Comparison of ENCODE assay signal across 17 cellular contexts in the genomic region with DNA sequence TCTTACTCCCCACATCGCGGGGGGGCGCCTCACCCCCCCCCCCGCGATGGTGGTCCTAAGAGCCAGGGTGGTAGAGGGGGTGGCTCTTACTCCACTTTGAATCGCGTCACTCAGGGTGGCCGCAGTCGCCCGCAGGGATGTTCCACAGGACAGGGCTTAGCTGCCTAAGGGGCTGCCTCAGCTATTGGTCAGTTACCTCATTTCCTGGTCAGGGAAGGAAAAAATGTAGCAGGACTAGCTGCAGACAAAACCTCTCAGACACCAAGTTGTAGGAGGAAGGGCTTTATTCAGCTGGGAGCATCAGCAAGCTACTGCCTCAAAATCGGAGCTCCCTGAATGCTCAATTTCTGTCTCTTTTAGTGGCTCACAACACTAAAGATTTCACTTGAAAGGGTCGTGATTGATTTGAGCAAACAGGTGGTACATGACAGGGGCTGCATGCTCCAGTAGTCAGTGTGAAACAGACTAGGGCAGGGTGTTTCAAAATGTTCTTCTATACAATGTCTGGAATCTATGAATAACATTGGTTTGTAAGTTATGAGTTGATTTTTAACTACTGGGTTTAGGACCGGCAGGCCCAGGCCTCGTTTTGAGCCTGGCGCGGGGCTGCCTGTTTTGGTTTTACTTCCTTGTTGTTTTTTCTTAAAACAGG. TPM values are rescaled to one million over a fixed set of nuclear protein-coding genes. Genes with fewer than 3 reads are reported as not detected.
DNase-seq lines count a peak whose midpoint lies in the region; ATAC-seq and TF ChIP-seq lines count a peak whose summit lies in the region.
"Had no signal": no experiment of that assay in that cellular context is flagged by ENCODE, and none has a peak within 500 bp of the region (broad histone marks: within the 10 kb centered on the region; RNA-seq: fewer than 3 reads in every experiment).

No MANE protein-coding gene starts in this region.

- no peaks in the 10 kb centered on the region for H4K20me1 ChIP-seq in OCI-LY3 (ENCODE audit: insufficient read depth, low read length)

- H3K4me1 ChIP-seq in OCI-LY3 (ENCODE audit: low read length) (peaks cover 9% of the 10 kb centered on the region), suprapubic skin (no peaks in the 10 kb centered on the region)
- no peaks in the 10 kb centered on the region for H3K4me1 ChIP-seq in CD4-positive, alpha-beta memory T cell (ENCODE audit: insufficient read depth, low read length)
- H3K4me1 ChIP-seq: A549 had no signal

- H3K79me2 ChIP-seq in OCI-LY3 (ENCODE audit: low read length) = no peaks in the 10 kb centered on the region

- H3K36me3 Mint-ChIP-seq in activated CD4-positive, alpha-beta memory T cell treated with anti-CD3 and anti-CD28 coated beads for 36 hours = no peaks in the 10 kb centered on the region
- no peaks in the 10 kb centered on the region for H3K36me3 Mint-ChIP-seq in activated CD4-positive, alpha-beta memory T cell treated with anti-CD3 and anti-CD28 coated beads, Interleukin-2, amount 10 ng/mL, durations not matched to agents 7 days and 5 days (ENCODE audit: low read depth)
- H3K36me3 Mint-ChIP-seq in stimulated activated effector memory CD8-positive, alpha-beta T cell treated with anti-CD3 and anti-CD28 coated beads, Interleukin-12 subunit alpha, Interleukin-12 subunit beta, amount 100 ng/mL, for 72 hours = no peaks in the 10 kb centered on the region
- no peaks in the 10 kb centered on the region for H3K36me3 Mint-ChIP-seq in CD4-positive, alpha-beta memory T cell
- H3K36me3 Mint-ChIP-seq: CD8-positive, alpha-beta memory T cell had no signal

- peaks cover 33% of the 10 kb centered on the region for H3K27me3 ChIP-seq in OCI-LY3 (ENCODE audit: low read depth, low read length)
- H3K27me3 ChIP-seq in suprapubic skin = no peaks in the 10 kb centered on the region
- no peaks in the 10 kb centered on the region for H3K27me3 ChIP-seq in CD4-positive, alpha-beta memory T cell (ENCODE audit: insufficient read depth, low read length)

- no peak overlapping the region for H3K4me3 ChIP-seq in OCI-LY3 (ENCODE audit: low read length)
- no peak overlapping the region for H3K4me3 ChIP-seq in suprapubic skin
- no peak overlapping the region for H3K4me3 ChIP-seq in CD4-positive, alpha-beta memory T cell (ENCODE audit: low read length in 2 of 2)
- H3K4me3 ChIP-seq: A549, lower lobe of right lung had no signal

- peak; percentile 55 for ATAC-seq in stimulated activated effector memory CD8-positive, alpha-beta T cell treated with anti-CD3 and anti-CD28 coated beads, Interleukin-12 subunit alpha, Interleukin-12 subunit beta, amount 100 ng/mL, for 72 hours
- ATAC-seq: A549, lower lobe of right lung had no signal

- peak overlapping the region; percentile 42 for H3K4me2 ChIP-seq in OCI-LY3 (ENCODE audit: low read length)
- H3K4me2 ChIP-seq: A549 had no signal

- no peak for TF ChIP-seq EP300 in suprapubic skin (IDR thresholded peaks at IDR 0.05)

- TF ChIP-seq CTCF in OCI-LY3 (IDR thresholded peaks at IDR 0.05; ENCODE audit: low read depth, low read length) (no peak), suprapubic skin (IDR thresholded peaks at IDR 0.05) (no peak)

- peak overlapping the region; percentile 87 for H2AFZ ChIP-seq in OCI-LY3 (ENCODE audit: low read depth, low read length)

- intact Hi-C loops in activated CD4-positive, alpha-beta memory T cell treated with anti-CD3 and anti-CD28 coated beads for 36 hours (cut with micrococcal nuclease) = no loop called here
- intact Hi-C loops in CD4-positive, alpha-beta memory T cell (cut with micrococcal nuclease) = no loop called here

- no peaks in the 10 kb centered on the region for H3K4me1 Mint-ChIP-seq in activated CD4-positive, alpha-beta memory T cell treated with anti-CD3 and anti-CD28 coated beads for 36 hours (ENCODE audit: low read depth)
- H3K4me1 Mint-ChIP-seq in activated CD4-positive, alpha-beta memory T cell treated with anti-CD3 and anti-CD28 coated beads, Interleukin-2, amount 10 ng/mL, durations not matched to agents 7 days and 5 days = no peaks in the 10 kb centered on the region
- H3K4me1 Mint-ChIP-seq in stimulated activated effector memory CD8-positive, alpha-beta T cell treated with anti-CD3 and anti-CD28 coated beads, Interleukin-12 subunit alpha, Interleukin-12 subunit beta, amount 100 ng/mL, for 72 hours = no peaks in the 10 kb centered on the region
- H3K4me1 Mint-ChIP-seq in CD4-positive, alpha-beta memory T cell = peaks cover 0 to 2% (median 0%) of the 10 kb centered on the region in 4 donors
- H3K4me1 Mint-ChIP-seq: activated B cell treated with CpG ODN at 0.5 μM for 24 hours; CD8-positive, alpha-beta memory T cell had no signal

- H3K27me3 Mint-ChIP-seq in activated CD4-positive, alpha-beta memory T cell treated with anti-CD3 and anti-CD28 coated beads for 36 hours = no peaks in the 10 kb centered on the region
- peaks cover 15% of the 10 kb centered on the region for H3K27me3 Mint-ChIP-seq in activated CD4-positive, alpha-beta memory T cell treated with anti-CD3 and anti-CD28 coated beads, Interleukin-2, amount 10 ng/mL, durations not matched to agents 7 days and 5 days
- peaks cover 3 to 4% of the 10 kb centered on the region in 2 donors for H3K27me3 Mint-ChIP-seq in CD4-positive, alpha-beta memory T cell

- H3K36me3 ChIP-seq in OCI-LY3 (replicated peaks; ENCODE audit: low read depth, low read length) (no peaks in the 10 kb centered on the region), suprapubic skin (no peaks in the 10 kb centered on the region)
- no peaks in the 10 kb centered on the region for H3K36me3 ChIP-seq in CD4-positive, alpha-beta memory T cell (ENCODE audit: insufficient read depth, low read length)
- H3K36me3 ChIP-seq: lower lobe of right lung had no signal

- H3K9ac ChIP-seq in OCI-LY3 (ENCODE audit: low read length) = no peak overlapping the region

- no peaks in the 10 kb centered on the region for H3K9me3 Mint-ChIP-seq in activated CD4-positive, alpha-beta memory T cell treated with anti-CD3 and anti-CD28 coated beads for 36 hours
- H3K9me3 Mint-ChIP-seq in activated CD4-positive, alpha-beta memory T cell treated with anti-CD3 and anti-CD28 coated beads, Interleukin-2, amount 10 ng/mL, durations not matched to agents 7 days and 5 days = no peaks in the 10 kb centered on the region
- H3K9me3 Mint-ChIP-seq in stimulated activated effector memory CD8-positive, alpha-beta T cell treated with anti-CD3 and anti-CD28 coated beads, Interleukin-12 subunit alpha, Interleukin-12 subunit beta, amount 100 ng/mL, for 72 hours = no peaks in the 10 kb centered on the region
- no peaks in the 10 kb centered on the region for H3K9me3 Mint-ChIP-seq in CD4-positive, alpha-beta memory T cell
- H3K9me3 Mint-ChIP-seq: activated B cell treated with CpG ODN at 0.5 μM for 24 hours; CD8-positive, alpha-beta memory T cell had no signal

- POLR2A ChIA-PET in activated CD4-positive, alpha-beta memory T cell treated with anti-CD3 and anti-CD28 coated beads for 36 hours (lab: Charles Lee) = interaction anchor here (0.6 kb wide), 1 partner anchor 722 kb away, joined by 3 read pairs; no protein-coding TSS in a partner anchor
- POLR2A ChIA-PET in activated CD4-positive, alpha-beta memory T cell treated with anti-CD3 and anti-CD28 coated beads, Interleukin-2, amount 10 ng/mL, durations not matched to agents 7 days and 5 days (lab: Charles Lee) = no interaction called here
- POLR2A ChIA-PET in CD4-positive, alpha-beta memory T cell (lab: Charles Lee; ENCODE audit: partially characterized antibody) = no interaction called here

- no peak for TF ChIP-seq POLR2A in suprapubic skin (IDR thresholded peaks at IDR 0.05)

- H3K27ac Mint-ChIP-seq in activated CD4-positive, alpha-beta memory T cell treated with anti-CD3 and anti-CD28 coated beads for 36 hours = no peak overlapping the region
- no peak overlapping the region for H3K27ac Mint-ChIP-seq in activated CD4-positive, alpha-beta memory T cell treated with anti-CD3 and anti-CD28 coated beads, Interleukin-2, amount 10 ng/mL, durations not matched to agents 7 days and 5 days
- H3K27ac Mint-ChIP-seq in stimulated activated effector memory CD8-positive, alpha-beta T cell treated with anti-CD3 and anti-CD28 coated beads, Interleukin-12 subunit alpha, Interleukin-12 subunit beta, amount 100 ng/mL, for 72 hours = no peak overlapping the region
- H3K27ac Mint-ChIP-seq in CD4-positive, alpha-beta memory T cell = no peak overlapping the region
- H3K27ac Mint-ChIP-seq: activated B cell treated with CpG ODN at 0.5 μM for 24 hours had no signal

- WGBS in suprapubic skin = 59% methylated on average over 6 of the region's 16 CpGs

- no peaks in the 10 kb centered on the region for H3K9me3 ChIP-seq in OCI-LY3 (ENCODE audit: insufficient read depth, low read length)
- H3K9me3 ChIP-seq in suprapubic skin = no peaks in the 10 kb centered on the region
- H3K9me3 ChIP-seq in CD4-positive, alpha-beta memory T cell (ENCODE audit: control insufficient read depth in 1 of 2, low read length in 2 of 2) = no peaks in the 10 kb centered on the region
- H3K9me3 ChIP-seq: A549, lower lobe of right lung had no signal

- CTCF ChIA-PET in activated CD4-positive, alpha-beta memory T cell treated with anti-CD3 and anti-CD28 coated beads for 36 hours (lab: Charles Lee) = no interaction called here
- CTCF ChIA-PET in activated CD4-positive, alpha-beta memory T cell treated with anti-CD3 and anti-CD28 coated beads, Interleukin-2, amount 10 ng/mL, durations not matched to agents 7 days and 5 days (lab: Charles Lee) = no interaction called here
- CTCF ChIA-PET in CD4-positive, alpha-beta memory T cell (lab: Charles Lee; ENCODE audit: partially characterized antibody) = no interaction called here

- H3K27ac ChIP-seq in OCI-LY3 (ENCODE audit: low read length) (no peak overlapping the region), suprapubic skin (no peak overlapping the region), substantia nigra (ENCODE audit: low read depth, low read length, poor library complexity, severe bottlenecking) (no peak overlapping the region)
- H3K27ac ChIP-seq in CD4-positive, alpha-beta memory T cell (ENCODE audit: low read depth, low read length) = no peak overlapping the region
- H3K27ac ChIP-seq: A549, lower lobe of right lung had no signal

- H3K4me3 Mint-ChIP-seq in activated CD4-positive, alpha-beta memory T cell treated with anti-CD3 and anti-CD28 coated beads for 36 hours = no peak overlapping the region
- H3K4me3 Mint-ChIP-seq in activated CD4-positive, alpha-beta memory T cell treated with anti-CD3 and anti-CD28 coated beads, Interleukin-2, amount 10 ng/mL, durations not matched to agents 7 days and 5 days = no peak overlapping the region
- H3K4me3 Mint-ChIP-seq in stimulated activated effector memory CD8-positive, alpha-beta T cell treated with anti-CD3 and anti-CD28 coated beads, Interleukin-12 subunit alpha, Interleukin-12 subunit beta, amount 100 ng/mL, for 72 hours = no peak overlapping the region
- no peak overlapping the region for H3K4me3 Mint-ChIP-seq in CD4-positive, alpha-beta memory T cell
- H3K4me3 Mint-ChIP-seq: activated B cell treated with CpG ODN at 0.5 μM for 24 hours; CD8-positive, alpha-beta memory T cell had no signal

- DNase-seq in activated CD4-positive, alpha-beta memory T cell treated with anti-CD3 and anti-CD28 coated beads for 36 hours = peak; percentile 23
- no peak for DNase-seq in activated CD4-positive, alpha-beta memory T cell treated with anti-CD3 and anti-CD28 coated beads, Interleukin-2, amount 10 ng/mL, durations not matched to agents 7 days and 5 days
- peak; percentile 13 for DNase-seq in iPS-NIHi11 (ENCODE audit: low spot score)
- peak in 1 of 2 donors; percentile 51 for DNase-seq in stimulated activated effector memory CD8-positive, alpha-beta T cell treated with anti-CD3 and anti-CD28 coated beads, Interleukin-12 subunit alpha, Interleukin-12 subunit beta, amount 100 ng/mL, for 72 hours (ENCODE audit: low spot score in 2 of 2)
- no peak for DNase-seq in suprapubic skin (ENCODE audit: low spot score in 2 of 2)
- DNase-seq in CD4-positive, alpha-beta memory T cell = no peak
- no peak for DNase-seq in substantia nigra (lab: John Stamatoyannopoulos, UW)
- DNase-seq: activated B cell treated with CpG ODN at 0.5 μM for 24 hours; activated T-cell treated with anti-CD3 and anti-CD28 coated beads, Interleukin-2, amount 50 U/mL, for 1 hour; amniotic stem cell; CD8-positive, alpha-beta memory T cell; cortex of kidney; hypothalamus; lower lobe of right lung; NCI-H1048 had no signal

RNA-seq across cellular contexts. Expression of a gene that starts 6.3 kb away (rescaled TPM):
- total RNA-seq in activated CD4-positive, alpha-beta memory T cell treated with anti-CD3 and anti-CD28 coated beads for 36 hours = not detected
- total RNA-seq in activated CD4-positive, alpha-beta memory T cell treated with anti-CD3 and anti-CD28 coated beads, Interleukin-2, amount 10 ng/mL, durations not matched to agents 7 days and 5 days = not detected
- total RNA-seq in suprapubic skin = not detected
- total RNA-seq in CD4-positive, alpha-beta memory T cell = not detected
- not detected for polyA plus RNA-seq in CD4-positive, alpha-beta memory T cell
- total RNA-seq: activated B cell treated with CpG ODN at 0.5 μM for 24 hours; CD8-positive, alpha-beta memory T cell had no signal
- polyA plus RNA-seq: A549; CD8-positive, alpha-beta memory T cell had no signal

Comparison
In these comparisons a context has a peak if more than half of its experiments do, and no peak if none do; other contexts are left out.
1. DNase-seq: peak in activated CD4-positive, alpha-beta memory T cell treated with anti-CD3 and anti-CD28 coated beads for 36 hours (single experiment) and iPS-NIHi11 (single experiment); none in activated CD4-positive, alpha-beta memory T cell treated with anti-CD3 and anti-CD28 coated beads, Interleukin-2, amount 10 ng/mL, durations not matched to agents 7 days and 5 days (single experiment), suprapubic skin (0 of 2), CD4-positive, alpha-beta memory T cell (0 of 5) and substantia nigra (0 of 49).